20 cellular contexts compared by ENCODE assay signal in the genomic region with DNA sequence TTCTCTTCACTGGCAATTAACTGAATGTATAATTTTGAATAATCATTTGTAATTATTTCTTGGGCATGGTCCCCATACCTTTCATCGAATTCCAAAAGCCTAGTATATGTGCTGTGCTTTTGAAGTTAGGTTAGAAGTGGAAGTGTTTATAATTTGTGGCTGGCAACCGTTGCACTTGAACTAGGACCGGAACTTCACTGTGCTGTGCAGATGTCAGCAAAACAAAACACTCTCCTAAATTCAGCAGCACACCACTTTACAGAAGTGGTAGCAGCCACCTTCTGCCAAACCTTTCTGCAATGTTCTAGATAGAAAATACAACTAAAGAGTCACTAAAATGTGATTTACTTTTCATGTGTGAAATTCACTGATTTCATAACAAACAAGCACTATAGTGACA.
DNase-seq lines count a peak whose midpoint lies in the region; ATAC-seq and TF ChIP-seq lines count a peak whose summit lies in the region.
"Had no signal": no experiment of that assay in that cellular context is flagged by ENCODE, and none has a peak within 500 bp of the region (broad histone marks: within the 10 kb centered on the region; RNA-seq: fewer than 3 reads in every experiment).

No MANE protein-coding gene starts in this region.

- DNase-seq in NCI-H446 treated with DMSO at 0.1 percent for 48 hours (lab: John Stamatoyannopoulos, UW) (peak; percentile 13), NCI-H446 (lab: John Stamatoyannopoulos, UW) (no peak), GDM1 (lab: John Stamatoyannopoulos, UW) (peak; percentile 45), NCI-H1105 treated with DMSO at 0.1 percent for 48 hours (lab: John Stamatoyannopoulos, UW) (peak; percentile 86), right cardiac atrium (no peak), chondrocyte (ENCODE audit: low spot score) (no peak)
- no peak for DNase-seq in activated CD8-positive, alpha-beta memory T cell treated with anti-CD3 and anti-CD28 coated beads for 24 hours
- DNase-seq: AML-193, GF-D8, NCI-H1417 treated with DMSO at 0.1 percent for 48 hours, NCI-H187 treated with DMSO at 0.1 percent for 48 hours, NCI-H345, NCI-H526 treated with DMSO at 0.1 percent for 48 hours had no signal

- H3K9me3 ChIP-seq in right cardiac atrium (ENCODE audit: control insufficient read depth, low read length), result no peaks in the 10 kb centered on the region
- H3K9me3 ChIP-seq: SJSA1 had no signal

- H3K27me3 Mint-ChIP-seq in chondrocyte (ENCODE audit: low read depth), result peaks cover 2% of the 10 kb centered on the region

- H3K4me1 ChIP-seq in right cardiac atrium (ENCODE audit: control insufficient read depth, insufficient read depth, low read length), result no peaks in the 10 kb centered on the region
- H3K4me1 ChIP-seq: SJSA1 had no signal

- no peak overlapping the region for H3K4me3 ChIP-seq in right cardiac atrium (ENCODE audit: low read length)
- H3K4me3 ChIP-seq: GM23338, SJSA1 had no signal

- 41% methylated on average over 3 of the region's 3 CpGs for WGBS in right cardiac atrium

- no peaks in the 10 kb centered on the region for H3K36me3 Mint-ChIP-seq in chondrocyte (ENCODE audit: low read depth)
- H3K36me3 Mint-ChIP-seq: CD14-positive monocyte had no signal

- no peaks in the 10 kb centered on the region for H3K27me3 ChIP-seq in right cardiac atrium (ENCODE audit: control insufficient read depth, insufficient read depth)
- H3K27me3 ChIP-seq: SJSA1 had no signal

- ATAC-seq in right cardiac atrium, result peak; percentile 57 to 84
- ATAC-seq in HG03378 (IDR thresholded peaks at IDR 0.05; ENCODE audit: unreplicated experiment), result no peak
- ATAC-seq: GM23338, HCT116 had no signal

- no peak overlapping the region for H3K27ac Mint-ChIP-seq in chondrocyte (ENCODE audit: unreplicated experiment)
- H3K27ac Mint-ChIP-seq: CD14-positive monocyte, GM23338 had no signal

- peaks cover 11% of the 10 kb centered on the region for H3K9me3 Mint-ChIP-seq in chondrocyte (ENCODE audit: low read depth)
- H3K9me3 Mint-ChIP-seq: GM23338 had no signal

- no peak overlapping the region for H3K27ac ChIP-seq in right cardiac atrium (ENCODE audit: low read length)
- H3K27ac ChIP-seq: 22Rv1, RWPE1, SJSA1 had no signal

- no peak for TF ChIP-seq CTCF in chondrocyte (IDR thresholded peaks at IDR 0.05)

- intact Hi-C loops in right cardiac atrium (cut with DNase I), result no loop called here

- no peak overlapping the region for H3K4me3 Mint-ChIP-seq in chondrocyte (ENCODE audit: unreplicated experiment)
- H3K4me3 Mint-ChIP-seq: CD14-positive monocyte, GM23338 had no signal

- no peaks in the 10 kb centered on the region for H3K4me1 Mint-ChIP-seq in chondrocyte (ENCODE audit: low read depth)
- H3K4me1 Mint-ChIP-seq: CD14-positive monocyte had no signal

Comparison
In these comparisons a context has a peak if more than half of its experiments do, and no peak if none do; other contexts are left out.
1. DNase-seq: peak in NCI-H446 treated with DMSO at 0.1 percent for 48 hours (single experiment), GDM1 (single experiment) and NCI-H1105 treated with DMSO at 0.1 percent for 48 hours (single experiment); none in NCI-H446 (0 of 2), right cardiac atrium (0 of 3), activated CD8-positive, alpha-beta memory T cell treated with anti-CD3 and anti-CD28 coated beads for 24 hours (single experiment) and chondrocyte (single experiment).